In the genomic region with DNA sequence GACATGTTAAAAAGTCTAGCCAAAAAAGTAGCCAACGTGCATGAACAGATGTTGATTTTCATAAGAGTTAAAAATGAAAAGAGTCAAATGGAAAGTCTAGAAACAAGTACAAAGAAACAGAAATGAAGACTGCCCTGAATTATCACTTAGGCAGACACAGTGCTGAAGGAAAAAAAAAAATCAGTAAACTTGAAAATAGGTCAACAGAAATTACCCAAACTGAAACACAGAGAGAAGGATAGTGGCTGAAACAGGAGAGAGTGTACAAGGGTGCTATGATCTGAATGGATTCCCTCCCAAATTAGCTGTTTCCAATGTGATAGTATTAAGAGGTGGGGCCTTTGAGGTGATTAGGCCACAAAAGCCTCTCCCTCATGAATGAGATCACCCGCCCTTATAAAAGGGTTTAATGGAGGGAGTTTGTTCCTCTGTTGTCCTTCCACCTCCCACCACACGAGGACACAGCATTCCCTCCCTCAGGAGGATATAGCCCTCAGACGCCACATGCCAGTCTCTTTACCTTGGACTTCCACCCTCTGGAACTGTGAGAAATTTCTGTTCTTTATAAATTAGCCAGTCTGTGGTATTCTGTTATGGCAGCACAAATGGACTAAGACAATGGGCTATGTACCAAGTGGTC, we compare ENCODE assay signal across 24 cellular contexts.
DNase-seq lines count a peak whose midpoint lies in the region; ATAC-seq and TF ChIP-seq lines count a peak whose summit lies in the region.
"Had no signal": no experiment of that assay in that cellular context is flagged by ENCODE, and none has a peak within 500 bp of the region (broad histone marks: within the 10 kb centered on the region; RNA-seq: fewer than 3 reads in every experiment).

No MANE protein-coding gene starts in this region.

- H3K9me2 ChIP-seq in HCT116 (ENCODE audit: insufficient read depth): no peaks in the 10 kb centered on the region

- RAD21 ChIA-PET in HCT116 (lab: Charles Lee; ENCODE audit: low non-redundant PET in 1 of 2, low total read pairs in 2 of 2, uncharacterized antibody in 2 of 2, unreplicated experiment in 2 of 2): no interaction called here

- H3K4me3 Mint-ChIP-seq in WTC11: no peak overlapping the region
- H3K4me3 Mint-ChIP-seq: activated CD8-positive, alpha-beta T cell treated with anti-CD3 and anti-CD28 coated beads, Interleukin-2, amount 10 ng/mL, durations not matched to agents 7 days and 5 days; activated naive CD4-positive, alpha-beta T cell treated with anti-CD3 and anti-CD28 coated beads for 36 hours; CD8-positive, alpha-beta memory T cell; dendritic cell treated with granulocyte-macrophage colony-stimulating factor and Interleukin-4, amounts not matched to agents 40 ng/mL and 50 ng/mL, for 4 days; stimulated activated naive CD8-positive, alpha-beta T cell treated with anti-CD3 and anti-CD28 coated beads, Interleukin-15, Interleukin-2, amounts not matched to agents 100 ng/mL and 50 ng/mL, for 24 hours; type B pancreatic cell had no signal

- POLR2A ChIA-PET in HCT116 (lab: Charles Lee): no interaction called here
- POLR2A ChIA-PET in WTC11 (lab: Charles Lee): no interaction called here

- no peaks in the 10 kb centered on the region for H4K20me1 ChIP-seq in HCT116 (ENCODE audit: insufficient read depth)

- no peaks in the 10 kb centered on the region for H3K9me3 Mint-ChIP-seq in WTC11
- H3K9me3 Mint-ChIP-seq: activated naive CD4-positive, alpha-beta T cell treated with anti-CD3 and anti-CD28 coated beads for 36 hours; CD8-positive, alpha-beta memory T cell; dendritic cell treated with granulocyte-macrophage colony-stimulating factor and Interleukin-4, amounts not matched to agents 40 ng/mL and 50 ng/mL, for 4 days; stimulated activated naive CD8-positive, alpha-beta T cell treated with anti-CD3 and anti-CD28 coated beads, Interleukin-15, Interleukin-2, amounts not matched to agents 100 ng/mL and 50 ng/mL, for 24 hours had no signal

- BruUV-seq in HCT116 (replicated peaks; lab: Mats Ljungman, UMichigan): no TSS peak

- no peaks in the 10 kb centered on the region for H3K27me3 ChIP-seq in HCT116 (ENCODE audit: insufficient read depth, low read length)
- H3K27me3 ChIP-seq in muscle layer of duodenum (ENCODE audit: low read depth, low read length): no peaks in the 10 kb centered on the region
- H3K27me3 ChIP-seq in effector memory CD4-positive, alpha-beta T cell (replicated peaks; ENCODE audit: control insufficient read depth, insufficient read depth, low read length, poor library complexity, severe bottlenecking): no peaks in the 10 kb centered on the region
- H3K27me3 ChIP-seq: cardiac muscle cell had no signal

- H3K36me3 Mint-ChIP-seq in WTC11: no peaks in the 10 kb centered on the region
- H3K36me3 Mint-ChIP-seq: CD8-positive, alpha-beta memory T cell; type B pancreatic cell had no signal

- TF ChIP-seq RAD21 in HCT116 (IDR thresholded peaks at IDR 0.05; ENCODE audit: low read depth): no peak

- TF ChIP-seq CTCF in HCT116 (IDR thresholded peaks at IDR 0.05 in 2 of 3, conservative IDR thresholded peaks at IDR 0.05 in 1 of 3; ENCODE audit: borderline replicate concordance in 1 of 3, insufficient read depth in 1 of 3, low read depth in 2 of 3, low read length in 2 of 3) (peak in 2 of 3 experiments; percentile 12 to 15; a peak in 1 of 6 replicates), WTC11 (IDR thresholded peaks at IDR 0.05) (no peak)

- H3K27me3 Mint-ChIP-seq in WTC11 (ENCODE audit: low read depth): no peaks in the 10 kb centered on the region
- H3K27me3 Mint-ChIP-seq: dendritic cell treated with granulocyte-macrophage colony-stimulating factor and Interleukin-4, amounts not matched to agents 40 ng/mL and 50 ng/mL, for 4 days; type B pancreatic cell had no signal

- H3K4me3 ChIP-seq in HCT116 (replicated peaks in 1 of 2; ENCODE audit: low read depth in 1 of 2, low read length in 2 of 2) (no peak overlapping the region), muscle layer of duodenum (ENCODE audit: low read depth in 1 of 2, low read length in 2 of 2) (no peak overlapping the region)
- H3K4me3 ChIP-seq in effector memory CD4-positive, alpha-beta T cell (ENCODE audit: insufficient read depth, low read depth, low read length, poor library complexity, severe bottlenecking): no peak overlapping the region
- H3K4me3 ChIP-seq: cardiac muscle cell, SK-N-MC had no signal

- no peak overlapping the region for H2AFZ ChIP-seq in HCT116 (ENCODE audit: low read depth, low read length, poor library complexity, severe bottlenecking)

- DNase-seq in Daoy (ENCODE audit: low read depth): peak; percentile 46
- no peak for DNase-seq in HCT116 (ENCODE audit: low read depth, low spot score)
- peak; percentile 23 for DNase-seq in WTC11 (ENCODE audit: low spot score)
- no peak for DNase-seq in T-helper 2 cell
- DNase-seq in effector memory CD4-positive, alpha-beta T cell: no peak
- DNase-seq: activated CD8-positive, alpha-beta T cell treated with anti-CD3 and anti-CD28 coated beads, Interleukin-2, amount 10 ng/mL, durations not matched to agents 7 days and 5 days; activated naive CD4-positive, alpha-beta T cell treated with anti-CD3 and anti-CD28 coated beads for 36 hours; activated T-cell treated with anti-CD3 and anti-CD28 coated beads, Interleukin-2, amount 50 U/mL, for 1 hour; amygdala; CD8-positive, alpha-beta memory T cell; DMS79 treated with DMSO at 0.1 percent for 48 hours; Karpas-422; NCI-H1930; small intestine; stimulated activated CD4-positive, alpha-beta T cell treated with anti-CD3 and anti-CD28 coated beads, Interleukin-2, amount 100 ng/mL, for 48 hours; T1000 had no signal

- no peaks in the 10 kb centered on the region for H3K4me1 Mint-ChIP-seq in WTC11
- H3K4me1 Mint-ChIP-seq: CD8-positive, alpha-beta memory T cell had no signal

- intact Hi-C loops in HCT116 (cut with micrococcal nuclease): no loop called here

- CTCF ChIA-PET in HCT116 (lab: Charles Lee): no interaction called here
- CTCF ChIA-PET in WTC11 (lab: Charles Lee): no interaction called here

- H3K36me3 ChIP-seq in HCT116 (ENCODE audit: control insufficient read depth in 1 of 2, insufficient read depth in 2 of 2, low read length in 2 of 2) (no peaks in the 10 kb centered on the region), muscle layer of duodenum (ENCODE audit: control insufficient read depth in 1 of 2, insufficient read depth in 2 of 2, low read length in 2 of 2) (no peaks in the 10 kb centered on the region)
- no peaks in the 10 kb centered on the region for H3K36me3 ChIP-seq in effector memory CD4-positive, alpha-beta T cell (ENCODE audit: control insufficient read depth, insufficient read depth, low read length)
- H3K36me3 ChIP-seq: cardiac muscle cell had no signal

- no peaks in the 10 kb centered on the region for H3K79me2 ChIP-seq in HCT116 (ENCODE audit: insufficient read depth, low read length)

- no peak overlapping the region for H3K4me2 ChIP-seq in HCT116 (ENCODE audit: low read length)

- H3K9me3 ChIP-seq in HCT116 (ENCODE audit: control insufficient read depth in 1 of 2, insufficient read depth in 1 of 2, low read depth in 1 of 2, low read length in 2 of 2) (no peaks in the 10 kb centered on the region), muscle layer of duodenum (ENCODE audit: control insufficient read depth in 1 of 2, low read length in 2 of 2) (no peaks in the 10 kb centered on the region)
- H3K9me3 ChIP-seq in effector memory CD4-positive, alpha-beta T cell (ENCODE audit: control insufficient read depth, low read length): no peaks in the 10 kb centered on the region

- H3K27ac ChIP-seq in HCT116 (ENCODE audit: low read depth, low read length) (no peak overlapping the region), muscle layer of duodenum (ENCODE audit: low read length) (peak overlapping the region; percentile 34)
- H3K27ac ChIP-seq in effector memory CD4-positive, alpha-beta T cell (ENCODE audit: insufficient read depth, low read length, poor library complexity, severe bottlenecking): no peak overlapping the region
- H3K27ac ChIP-seq: cardiac muscle cell, SK-N-MC had no signal

- H3K27ac Mint-ChIP-seq in WTC11: no peak overlapping the region
- H3K27ac Mint-ChIP-seq: activated CD8-positive, alpha-beta T cell treated with anti-CD3 and anti-CD28 coated beads, Interleukin-2, amount 10 ng/mL, durations not matched to agents 7 days and 5 days; activated naive CD4-positive, alpha-beta T cell treated with anti-CD3 and anti-CD28 coated beads for 36 hours; CD8-positive, alpha-beta memory T cell; dendritic cell treated with granulocyte-macrophage colony-stimulating factor and Interleukin-4, amounts not matched to agents 40 ng/mL and 50 ng/mL, for 4 days; stimulated activated naive CD8-positive, alpha-beta T cell treated with anti-CD3 and anti-CD28 coated beads, Interleukin-15, Interleukin-2, amounts not matched to agents 100 ng/mL and 50 ng/mL, for 24 hours; type B pancreatic cell had no signal

- ATAC-seq in HCT116: peak; percentile 79
- peak; percentile 100 for ATAC-seq in WTC11
- no peak for ATAC-seq in GM19463 (IDR thresholded peaks at IDR 0.05; ENCODE audit: unreplicated experiment)
- no peak for ATAC-seq in HG03432 (IDR thresholded peaks at IDR 0.05; ENCODE audit: unreplicated experiment)
- ATAC-seq: activated CD8-positive, alpha-beta T cell treated with anti-CD3 and anti-CD28 coated beads, Interleukin-2, amount 10 ng/mL, durations not matched to agents 7 days and 5 days had no signal

- no peak overlapping the region for H3K9ac ChIP-seq in HCT116 (ENCODE audit: low read length)

- TF ChIP-seq POLR2A in HCT116 (IDR thresholded peaks at IDR 0.05; ENCODE audit: borderline replicate concordance, extremely low read depth, insufficient read depth, insufficient read length): no peak

- H3K4me1 ChIP-seq in HCT116 (ENCODE audit: control insufficient read depth in 1 of 2, insufficient read depth in 2 of 2, low read length in 2 of 2) (0 out of 4 replicates have a peak, but pooled peaks cover 0 to 3% of the 10 kb centered on the region in 2 experiments), muscle layer of duodenum (ENCODE audit: control insufficient read depth in 1 of 2, insufficient read depth in 2 of 2, low read length in 2 of 2) (peaks cover 0 to 19% of the 10 kb centered on the region in 2 donors)
- no peaks in the 10 kb centered on the region for H3K4me1 ChIP-seq in effector memory CD4-positive, alpha-beta T cell (ENCODE audit: control insufficient read depth, insufficient read depth, low read length, poor library complexity, severe bottlenecking)

TF ChIP-seq in HCT116, 20 proteins besides CTCF, POLR2A, EP300 and RAD21 (continues in another document):
- no peak for TF ChIP-seq ZNF274 (IDR thresholded peaks at IDR 0.05; ENCODE audit: low read depth, low read length)
- TF ChIP-seq SRF (IDR thresholded peaks at IDR 0.05; ENCODE audit: low read depth): no peak
- TF ChIP-seq POLR2AphosphoS5 (IDR thresholded peaks at IDR 0.05; ENCODE audit: low read depth, low read length): no peak
- TF ChIP-seq CEBPB (IDR thresholded peaks at IDR 0.05; ENCODE audit: low read depth): no peak
- TF ChIP-seq SP1 (IDR thresholded peaks at IDR 0.05; ENCODE audit: low read depth): no peak

TF ChIP-seq in WTC11, 78 proteins besides CTCF, POLR2A, EP300 and RAD21 (continues in another document):
- TF ChIP-seq FOXK1 (CRISPR knock-in tag; IDR thresholded peaks at IDR 0.05): no peak

Comparison
In these comparisons a context has a peak if more than half of its experiments do, and no peak if none do; other contexts are left out.
1. DNase-seq: peak in Daoy (single experiment) and WTC11 (single experiment); none in HCT116 (single experiment), T-helper 2 cell (0 of 5) and effector memory CD4-positive, alpha-beta T cell (0 of 3).
2. ATAC-seq: peak in HCT116 (single experiment) and WTC11 (single experiment); none in GM19463 (single experiment) and HG03432 (single experiment).